ENCODE assay signal across 19 cellular contexts in the genomic region with DNA sequence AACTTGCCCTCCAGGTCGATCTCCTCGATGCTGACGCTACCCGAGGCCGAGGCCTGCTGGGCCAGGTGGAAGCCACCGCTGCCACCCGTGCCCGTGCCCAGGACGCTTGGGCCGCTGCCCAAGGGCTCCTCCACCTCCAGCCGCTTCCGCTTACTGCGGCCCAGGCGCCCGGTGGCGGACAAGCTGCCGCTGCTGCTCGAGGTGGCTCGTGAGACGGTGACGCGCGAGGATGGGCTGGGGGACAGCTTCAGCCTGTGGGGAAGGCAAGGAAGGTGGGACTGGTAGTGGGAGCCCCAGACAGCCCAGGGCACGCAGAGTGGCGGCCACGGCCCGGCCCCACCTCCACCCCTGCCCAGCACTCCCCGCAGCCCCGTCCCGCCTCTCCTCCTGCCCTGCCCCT. TPM values are rescaled to one million over a fixed set of nuclear protein-coding genes. Genes with fewer than 3 reads are reported as not detected.
DNase-seq lines count a peak whose midpoint lies in the region; ATAC-seq and TF ChIP-seq lines count a peak whose summit lies in the region.
"Had no signal": no experiment of that assay in that cellular context is flagged by ENCODE, and none has a peak within 500 bp of the region (broad histone marks: within the 10 kb centered on the region; RNA-seq: fewer than 3 reads in every experiment).

No MANE protein-coding gene starts in this region.

- H3K4me3 ChIP-seq in right cardiac atrium (ENCODE audit: low read length), result no peak overlapping the region
- H3K4me3 ChIP-seq: BLaER1, HAP-1 had no signal

- peak overlapping the region; percentile 17 for H3K27ac Mint-ChIP-seq in chondrocyte (ENCODE audit: unreplicated experiment)
- no peak overlapping the region for H3K27ac Mint-ChIP-seq in osteocyte (ENCODE audit: unreplicated experiment)
- no peak overlapping the region for H3K27ac Mint-ChIP-seq in activated T-cell treated with anti-CD3 and anti-CD28 coated beads, Interleukin-2, amount 50 U/mL, for 24 hours
- H3K27ac Mint-ChIP-seq: B cell; CD4-positive, CD25-positive, alpha-beta regulatory T cell; CD8-positive, alpha-beta T cell had no signal

- H3K27me3 Mint-ChIP-seq in chondrocyte (ENCODE audit: low read depth) (no peaks in the 10 kb centered on the region), osteocyte (ENCODE audit: unreplicated experiment) (no peaks in the 10 kb centered on the region)
- no peaks in the 10 kb centered on the region for H3K27me3 Mint-ChIP-seq in activated T-cell treated with anti-CD3 and anti-CD28 coated beads, Interleukin-2, amount 50 U/mL, for 24 hours
- H3K27me3 Mint-ChIP-seq: B cell; CD4-positive, CD25-positive, alpha-beta regulatory T cell had no signal

- H3K9me3 Mint-ChIP-seq in chondrocyte (ENCODE audit: low read depth) (no peaks in the 10 kb centered on the region), osteocyte (ENCODE audit: unreplicated experiment) (no peaks in the 10 kb centered on the region)
- no peaks in the 10 kb centered on the region for H3K9me3 Mint-ChIP-seq in activated T-cell treated with anti-CD3 and anti-CD28 coated beads, Interleukin-2, amount 50 U/mL, for 24 hours
- H3K9me3 Mint-ChIP-seq: CD4-positive, CD25-positive, alpha-beta regulatory T cell; CD8-positive, alpha-beta T cell had no signal

- H3K4me1 Mint-ChIP-seq in chondrocyte (ENCODE audit: low read depth) (no peaks in the 10 kb centered on the region), osteocyte (ENCODE audit: unreplicated experiment) (no peaks in the 10 kb centered on the region)
- H3K4me1 Mint-ChIP-seq in activated T-cell treated with anti-CD3 and anti-CD28 coated beads, Interleukin-2, amount 50 U/mL, for 24 hours (ENCODE audit: low read depth), result peaks cover 2% of the 10 kb centered on the region
- H3K4me1 Mint-ChIP-seq: B cell had no signal

- H3K4me1 ChIP-seq in right cardiac atrium (ENCODE audit: control insufficient read depth, insufficient read depth, low read length), result no peaks in the 10 kb centered on the region
- no peaks in the 10 kb centered on the region for H3K4me1 ChIP-seq in foreskin keratinocyte
- H3K4me1 ChIP-seq: HAP-1 had no signal

- WGBS in right cardiac atrium, result 94% methylated on average over 30 of the region's 30 CpGs

- H3K4me3 Mint-ChIP-seq in chondrocyte (ENCODE audit: unreplicated experiment) (no peak overlapping the region), osteocyte (ENCODE audit: unreplicated experiment) (no peak overlapping the region)
- H3K4me3 Mint-ChIP-seq in activated T-cell treated with anti-CD3 and anti-CD28 coated beads, Interleukin-2, amount 50 U/mL, for 24 hours, result no peak overlapping the region
- H3K4me3 Mint-ChIP-seq: B cell; CD4-positive, CD25-positive, alpha-beta regulatory T cell; CD8-positive, alpha-beta T cell had no signal

- no peak for ATAC-seq in right cardiac atrium
- ATAC-seq in foreskin keratinocyte, result no peak
- ATAC-seq: CD8-positive, alpha-beta T cell had no signal

- peak in 2 of 3 donors; percentile 41 to 48 for DNase-seq in right cardiac atrium
- no peak for DNase-seq in cardiac septum (ENCODE audit: low spot score)
- no peak for DNase-seq in chondrocyte (ENCODE audit: low spot score)
- peak; percentile 84 for DNase-seq in osteocyte (ENCODE audit: extremely low spot score, unreplicated experiment)
- no peak for DNase-seq in activated CD4-positive, alpha-beta T cell treated with anti-CD3 and anti-CD28 coated beads, Interleukin-2, amount 50 U/mL, for 4 hours
- no peak for DNase-seq in foreskin keratinocyte
- DNase-seq in activated T-cell treated with anti-CD3 and anti-CD28 coated beads, Interleukin-2, amount 50 U/mL, for 24 hours, result no peak
- DNase-seq: Caco-2; CD4-positive, CD25-positive, alpha-beta regulatory T cell; CD8-positive, alpha-beta T cell; DMS153; EL; GDM1; GOT3 had no signal

- H3K27me3 ChIP-seq in right cardiac atrium (ENCODE audit: control insufficient read depth, insufficient read depth) (no peaks in the 10 kb centered on the region), foreskin keratinocyte (no peaks in the 10 kb centered on the region)
- H3K27me3 ChIP-seq: BLaER1 had no signal

- H3K9me3 ChIP-seq in right cardiac atrium (ENCODE audit: control insufficient read depth, low read length), result no peaks in the 10 kb centered on the region
- H3K9me3 ChIP-seq: BLaER1, Caco-2, HAP-1 had no signal

- H3K27ac ChIP-seq in right cardiac atrium (ENCODE audit: low read length) (no peak overlapping the region), foreskin keratinocyte (no peak overlapping the region)
- H3K27ac ChIP-seq: 22Rv1, BLaER1, C4-2B had no signal

- H3K36me3 Mint-ChIP-seq in chondrocyte (ENCODE audit: low read depth) (peaks cover 5% of the 10 kb centered on the region), osteocyte (ENCODE audit: unreplicated experiment) (peaks cover 6% of the 10 kb centered on the region)
- peaks cover 69% of the 10 kb centered on the region for H3K36me3 Mint-ChIP-seq in activated T-cell treated with anti-CD3 and anti-CD28 coated beads, Interleukin-2, amount 50 U/mL, for 24 hours (ENCODE audit: low read depth)

- no peak for TF ChIP-seq CTCF in chondrocyte (IDR thresholded peaks at IDR 0.05)
- no peak for TF ChIP-seq CTCF in osteocyte (IDR thresholded peaks at IDR 0.05)
- no peak for TF ChIP-seq CTCF in foreskin keratinocyte (conservative IDR thresholded peaks at IDR 0.05)

- intact Hi-C loops in right cardiac atrium (cut with DNase I), result no loop called here
- intact Hi-C loops in cardiac septum (cut with DNase I), result no loop called here

RNA-seq across cellular contexts. Expression of gene TIMM13, which starts 6.5 kb away (rescaled TPM):
- total RNA-seq in right cardiac atrium, result 10 to 100 TPM; 73.9 to 91.2 (median 81.2) TPM
- polyA plus RNA-seq in right cardiac atrium, result 69.6 TPM
- 57.3 TPM for total RNA-seq in cardiac septum
- 74.6 to 100 TPM (median 76.1 TPM) in 3 replicates for total RNA-seq in chondrocyte
- total RNA-seq in osteocyte, result 108 and 109 TPM in 2 replicates
- 130 and 149 TPM in 2 replicates for total RNA-seq in foreskin keratinocyte
- 280 and 281 TPM in 2 replicates for polyA plus RNA-seq in foreskin keratinocyte

RNA-seq across cellular contexts. Expression of gene LMNB2, which starts 22.9 kb away (rescaled TPM):
- total RNA-seq in right cardiac atrium, result 10 to 100 TPM in 3 of 4 donors, 1 to 10 TPM in 1; 9.6 to 21.6 (median 14.9) TPM
- polyA plus RNA-seq in right cardiac atrium, result 12.1 TPM
- total RNA-seq in cardiac septum, result 13.2 TPM
- 35.5 to 56.0 TPM (median 36.6 TPM) in 3 replicates for total RNA-seq in chondrocyte
- 40.2 and 40.8 TPM in 2 replicates for total RNA-seq in osteocyte
- 134 and 170 TPM in 2 replicates for total RNA-seq in foreskin keratinocyte
- polyA plus RNA-seq in foreskin keratinocyte, result 74.5 and 96.6 TPM in 2 replicates

RNA-seq across cellular contexts. Expression of gene GADD45B, which starts 42.1 kb away (rescaled TPM):
- 100 to 1,000 TPM in 2 of 4 donors, 10 to 100 TPM in 2; 52.4 to 205 (median 78.9) TPM for total RNA-seq in right cardiac atrium
- 195 TPM for polyA plus RNA-seq in right cardiac atrium
- total RNA-seq in cardiac septum, result 54.4 TPM
- total RNA-seq in chondrocyte, result 177 to 258 TPM (median 181 TPM) in 3 replicates
- total RNA-seq in osteocyte, result 148 and 165 TPM in 2 replicates
- 39.5 and 40.9 TPM in 2 replicates for total RNA-seq in foreskin keratinocyte
- 49.8 and 51.1 TPM in 2 replicates for polyA plus RNA-seq in foreskin keratinocyte

Comparison
In these comparisons a context has a peak if more than half of its experiments do, and no peak if none do; other contexts are left out.
1. DNase-seq: peak in right cardiac atrium (2 of 3) and osteocyte (single experiment); none in cardiac septum (single experiment), chondrocyte (single experiment), activated CD4-positive, alpha-beta T cell treated with anti-CD3 and anti-CD28 coated beads, Interleukin-2, amount 50 U/mL, for 4 hours (0 of 2), foreskin keratinocyte (0 of 2) and activated T-cell treated with anti-CD3 and anti-CD28 coated beads, Interleukin-2, amount 50 U/mL, for 24 hours (single experiment).